1 cellular context compared by ENCODE assay signal in genomic region chr3:61158152-61158551, GRCh38.
TF ChIP-seq lines count a peak whose summit lies in the region.

No MANE protein-coding gene starts in this region.

TF ChIP-seq in HEK293, 187 proteins besides CTCF, POLR2A, EP300 and RAD21 (continued from another document):
- no peak for TF ChIP-seq ZNF76 (tag by site-specific recombination; IDR thresholded peaks at IDR 0.05; ENCODE audit: borderline replicate concordance, low read depth)
- TF ChIP-seq FEZF1 (tag by site-specific recombination; IDR thresholded peaks at IDR 0.05) = peak; percentile 80
- TF ChIP-seq ZNF223 (tag by site-specific recombination; IDR thresholded peaks at IDR 0.05) = no peak
- TF ChIP-seq ZBTB20 (tag by site-specific recombination; IDR thresholded peaks at IDR 0.05) = 0 out of 2 replicates have a peak, but pooled peaks have one; percentile 13
- no peak for TF ChIP-seq ZNF704 (tag by site-specific recombination; IDR thresholded peaks at IDR 0.05)
- TF ChIP-seq GLIS1 (tag by site-specific recombination; IDR thresholded peaks at IDR 0.05) = no peak
- TF ChIP-seq TSHZ1 (tag by site-specific recombination; IDR thresholded peaks at IDR 0.05; ENCODE audit: borderline replicate concordance) = 0 out of 2 replicates have a peak, but pooled peaks have one; percentile 3
- TF ChIP-seq ZBTB44 (tag by site-specific recombination; IDR thresholded peaks at IDR 0.05) = peak; percentile 84
- TF ChIP-seq YY1 (tag by site-specific recombination; IDR thresholded peaks at IDR 0.05) = peak; percentile 54; the same call in 1 of the 2 replicates
- peak; percentile 93 for TF ChIP-seq OSR2 (tag by site-specific recombination; IDR thresholded peaks at IDR 0.05)
- TF ChIP-seq ZNF18 (tag by site-specific recombination; IDR thresholded peaks at IDR 0.05) = 0 out of 2 replicates have a peak, but pooled peaks have one; percentile 43
- TF ChIP-seq ZSCAN23 (tag by site-specific recombination; IDR thresholded peaks at IDR 0.05) = no peak
- TF ChIP-seq SP2 (tag by site-specific recombination; IDR thresholded peaks at IDR 0.05) = no peak
- peak; percentile 91 for TF ChIP-seq SP7 (tag by site-specific recombination; IDR thresholded peaks at IDR 0.05)
- peak; percentile 40; the same call in 1 of the 2 replicates for TF ChIP-seq ZNF596 (tag by site-specific recombination; IDR thresholded peaks at IDR 0.05)
- TF ChIP-seq MZF1 (tag by site-specific recombination; IDR thresholded peaks at IDR 0.05; ENCODE audit: borderline replicate concordance) = no peak
- TF ChIP-seq, protein P1, sequence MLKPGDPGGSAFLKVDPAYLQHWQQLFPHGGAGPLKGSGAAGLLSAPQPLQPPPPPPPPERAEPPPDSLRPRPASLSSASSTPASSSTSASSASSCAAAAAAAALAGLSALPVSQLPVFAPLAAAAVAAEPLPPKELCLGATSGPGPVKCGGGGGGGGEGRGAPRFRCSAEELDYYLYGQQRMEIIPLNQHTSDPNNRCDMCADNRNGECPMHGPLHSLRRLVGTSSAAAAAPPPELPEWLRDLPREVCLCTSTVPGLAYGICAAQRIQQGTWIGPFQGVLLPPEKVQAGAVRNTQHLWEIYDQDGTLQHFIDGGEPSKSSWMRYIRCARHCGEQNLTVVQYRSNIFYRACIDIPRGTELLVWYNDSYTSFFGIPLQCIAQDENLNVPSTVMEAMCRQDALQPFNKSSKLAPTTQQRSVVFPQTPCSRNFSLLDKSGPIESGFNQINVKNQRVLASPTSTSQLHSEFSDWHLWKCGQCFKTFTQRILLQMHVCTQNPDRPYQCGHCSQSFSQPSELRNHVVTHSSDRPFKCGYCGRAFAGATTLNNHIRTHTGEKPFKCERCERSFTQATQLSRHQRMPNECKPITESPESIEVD (tag by site-specific recombination; IDR thresholded peaks at IDR 0.05) = peak; percentile 38; the same call in 1 of the 2 replicates
- peak; percentile 35; the same call in 1 of the 2 replicates for TF ChIP-seq ZBTB8A (tag by site-specific recombination; IDR thresholded peaks at IDR 0.05)
- no peak for TF ChIP-seq ZNF121 (tag by site-specific recombination; IDR thresholded peaks at IDR 0.05)
- TF ChIP-seq ZEB2 (tag by site-specific recombination; IDR thresholded peaks at IDR 0.05) = no peak
- TF ChIP-seq ZNF571 (tag by site-specific recombination; IDR thresholded peaks at IDR 0.05) = no peak
